In the genomic region with DNA sequence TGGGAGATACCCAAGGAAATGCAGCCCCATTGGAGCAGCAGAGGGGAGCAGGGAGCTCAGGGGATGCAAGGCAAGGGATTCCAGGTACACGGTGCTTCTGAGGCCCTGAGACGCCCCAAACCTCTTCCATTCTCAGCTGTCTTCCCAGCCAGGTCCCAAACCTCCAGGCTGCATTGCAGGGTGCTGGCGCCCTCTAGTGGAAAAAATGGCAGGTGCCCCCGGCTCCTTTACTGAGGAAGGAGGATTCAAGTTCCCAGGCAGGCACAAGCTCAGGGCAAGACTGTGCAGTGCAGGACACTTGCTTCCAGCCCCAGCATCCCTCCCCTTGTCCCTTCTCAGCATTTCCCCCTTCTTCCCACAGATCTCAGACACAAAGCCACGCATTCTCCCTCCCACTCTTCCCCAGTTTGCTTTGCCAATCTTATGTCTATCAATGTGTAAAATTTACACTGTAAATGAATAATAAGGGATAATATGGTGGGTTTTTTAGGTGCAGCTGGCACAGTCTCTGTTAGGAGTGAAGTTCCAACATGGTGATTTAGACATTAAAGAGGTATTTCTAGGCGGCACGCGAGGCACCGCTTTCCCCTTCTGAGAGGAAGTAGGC, we compare ENCODE assay signal across 8 cellular contexts. TPM values are rescaled to one million over a fixed set of nuclear protein-coding genes. Genes with fewer than 3 reads are reported as not detected.
DNase-seq lines count a peak whose midpoint lies in the region; ATAC-seq, FAIRE-seq and TF ChIP-seq lines count a peak whose summit lies in the region.

No MANE protein-coding gene starts in this region.

- WGBS in trophoblast cell (ENCODE audit: extremely low coverage, insufficient coverage, insufficient read length), result no CpG with 5 or more reads among the region's 9 CpGs
- WGBS in upper lobe of left lung, 2 donors, result 49% methylated on average over 9 of the region's 9 CpGs

- ATAC-seq in GM19328 (IDR thresholded peaks at IDR 0.05; ENCODE audit: unreplicated experiment) (peak; percentile 37), RWPE2 (ENCODE audit: low read depth) (peak; percentile 72), upper lobe of left lung (ENCODE audit: low FRiP score in 2 of 2) (peak; percentile 67 to 73)

- H2BK12ac ChIP-seq in trophoblast cell (ENCODE audit: low read length), result no peak overlapping the region

- no peaks in the 10 kb centered on the region for H3K9me3 ChIP-seq in RWPE2 (ENCODE audit: severe bottlenecking)
- no peaks in the 10 kb centered on the region for H3K9me3 ChIP-seq in trophoblast cell (ENCODE audit: insufficient read depth, low read depth, low read length)
- H3K9me3 ChIP-seq in upper lobe of left lung, result no peaks in the 10 kb centered on the region

- no peak for FAIRE-seq in HTR-8/SVneo (lab: Jason Lieb, UNC)

- no peak overlapping the region for H2AK5ac ChIP-seq in trophoblast cell (ENCODE audit: low read length)

- TF ChIP-seq EP300 in upper lobe of left lung (IDR thresholded peaks at IDR 0.05), result no peak

- no peak overlapping the region for H3K4me3 ChIP-seq in RWPE2 (ENCODE audit: severe bottlenecking)
- H3K4me3 ChIP-seq in trophoblast cell (ENCODE audit: low read depth, low read length), result no peak overlapping the region
- no peak overlapping the region for H3K4me3 ChIP-seq in upper lobe of left lung

- H3K4me2 ChIP-seq in trophoblast cell (ENCODE audit: low read length), result no peak overlapping the region

- H3K36me3 ChIP-seq in RWPE2 (ENCODE audit: low read depth) (no peaks in the 10 kb centered on the region), trophoblast cell (ENCODE audit: control insufficient read depth in 1 of 2, insufficient read depth in 2 of 2, low read length in 2 of 2) (no peaks in the 10 kb centered on the region), upper lobe of left lung (no peaks in the 10 kb centered on the region)

- H3K23ac ChIP-seq in trophoblast cell (ENCODE audit: low read length), result no peak overlapping the region

- no peak overlapping the region for H3K14ac ChIP-seq in trophoblast cell (ENCODE audit: low read length)

- no peaks in the 10 kb centered on the region for H3K79me1 ChIP-seq in trophoblast cell (ENCODE audit: low read length)

- H2AFZ ChIP-seq in trophoblast cell (ENCODE audit: insufficient read depth, low read length, poor library complexity), result no peak overlapping the region

- H3K18ac ChIP-seq in trophoblast cell (ENCODE audit: low read length), result no peak overlapping the region

- no peak overlapping the region for H2BK120ac ChIP-seq in trophoblast cell (ENCODE audit: insufficient read depth, low read length, poor library complexity)

- no peak overlapping the region for H4K12ac ChIP-seq in trophoblast cell (ENCODE audit: low read depth, low read length)

- H3K27me3 ChIP-seq in RWPE2 (ENCODE audit: insufficient read depth, poor library complexity, severe bottlenecking) (no peaks in the 10 kb centered on the region), trophoblast cell (ENCODE audit: insufficient read depth, low read length) (no peaks in the 10 kb centered on the region), upper lobe of left lung (no peaks in the 10 kb centered on the region)

- DNase-seq in HTR-8/SVneo (ENCODE audit: insufficient read length, low spot score) (peak; percentile 57), RWPE2 (ENCODE audit: low spot score) (no peak), glomerular endothelial cell (ENCODE audit: extremely low read depth, low read depth, low spot score) (peak; percentile 10), trophoblast cell (peak; percentile 71 to 89), upper lobe of left lung (peak in 1 of 2 donors; percentile 44)
- peak; percentile 9 to 40 (median 38) for DNase-seq in activated naive CD4-positive, alpha-beta T cell (lab: John Stamatoyannopoulos, UW)

- H3K9ac ChIP-seq in trophoblast cell (ENCODE audit: low read length), result no peak overlapping the region

- no peak overlapping the region for H3K4ac ChIP-seq in trophoblast cell (ENCODE audit: low read depth, low read length)

- H2BK5ac ChIP-seq in trophoblast cell (ENCODE audit: low read depth, low read length, poor library complexity), result no peak overlapping the region

- H3K79me2 ChIP-seq in trophoblast cell (ENCODE audit: control insufficient read depth, insufficient read depth, low read length, poor library complexity), result no peaks in the 10 kb centered on the region

- TF ChIP-seq CTCF in C4-2B (conservative IDR thresholded peaks at IDR 0.05) (peak; percentile 98), RWPE2 (IDR thresholded peaks at IDR 0.05; ENCODE audit: poor library complexity, severe bottlenecking) (peak; percentile 87), upper lobe of left lung (IDR thresholded peaks at IDR 0.05) (peak; percentile 61 to 85 (median 80))

- no peak overlapping the region for H3K27ac ChIP-seq in C4-2B
- H3K27ac ChIP-seq in RWPE2 (ENCODE audit: poor library complexity, severe bottlenecking), result no peak overlapping the region
- H3K27ac ChIP-seq in trophoblast cell (ENCODE audit: low read depth, low read length), result no peak overlapping the region
- no peak overlapping the region for H3K27ac ChIP-seq in upper lobe of left lung

- H3K4me1 ChIP-seq in RWPE2 (ENCODE audit: insufficient read depth, poor library complexity, severe bottlenecking) (no peaks in the 10 kb centered on the region), trophoblast cell (ENCODE audit: control insufficient read depth in 1 of 2, insufficient read depth in 2 of 2, low read length in 2 of 2) (no peaks in the 10 kb centered on the region), upper lobe of left lung (no peaks in the 10 kb centered on the region)

- no peak overlapping the region for H4K8ac ChIP-seq in trophoblast cell (ENCODE audit: low read depth, low read length)

- TF ChIP-seq POLR2A in upper lobe of left lung (IDR thresholded peaks at IDR 0.05), result no peak

- H4K91ac ChIP-seq in trophoblast cell (ENCODE audit: low read depth, low read length), result no peak overlapping the region

RNA-seq across cellular contexts. Expression of a gene that starts 46.1 kb away (rescaled TPM):
- total RNA-seq in glomerular endothelial cell (5.2 TPM in 2 replicates), upper lobe of left lung (10 to 100 TPM in 3 of 6 donors, 1 to 10 TPM in 3; 6.7 to 26.2 (median 10.6) TPM)
- 3.9 and 4.1 TPM in 2 replicates for polyA plus RNA-seq in trophoblast cell (2013)
